ENCODE assay signal across 8 cellular contexts in the genomic region with DNA sequence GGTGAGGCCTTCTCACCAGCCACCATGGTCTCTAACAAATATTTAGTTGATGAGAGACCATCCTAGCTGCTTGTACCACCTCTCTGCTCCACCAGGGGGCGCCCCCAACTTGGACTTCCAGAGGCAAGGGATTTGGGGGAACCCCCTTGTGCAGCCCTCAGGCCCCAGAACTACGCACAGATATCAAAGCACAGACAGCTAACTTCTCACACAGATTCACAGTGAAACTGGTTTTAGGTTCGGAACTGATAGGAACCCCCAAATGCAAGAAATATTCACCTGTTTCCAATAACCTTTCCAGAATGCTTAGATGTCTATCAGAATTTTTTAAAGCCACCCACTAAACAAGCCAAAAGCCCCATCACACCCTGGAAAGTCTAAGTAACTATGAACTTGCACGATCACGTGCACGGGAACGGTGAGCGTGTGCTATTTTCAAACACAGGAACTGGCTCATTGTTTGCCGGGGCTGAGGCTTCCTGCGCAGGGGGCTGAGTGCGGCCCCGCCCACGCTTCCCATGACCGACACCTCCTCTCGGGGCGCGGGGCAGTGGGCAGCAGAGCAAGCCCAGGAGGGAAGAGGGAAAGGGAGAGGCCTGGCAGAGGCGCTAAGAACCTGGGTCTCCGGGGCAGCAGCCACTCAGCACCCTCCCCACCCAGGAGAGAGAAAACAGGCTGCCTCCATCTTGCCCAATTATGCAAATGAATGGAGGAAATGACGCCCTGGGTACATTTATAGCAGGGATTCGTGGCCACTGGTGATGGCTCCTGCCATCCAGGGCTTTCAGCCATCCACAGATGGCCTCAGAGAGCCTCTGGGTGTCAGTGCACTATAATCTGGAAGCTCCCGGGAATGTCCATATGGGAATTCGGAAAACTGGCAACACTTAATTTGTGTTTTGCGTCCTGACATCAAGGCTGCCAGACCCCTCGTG.
DNase-seq lines count a peak whose midpoint lies in the region; ATAC-seq and TF ChIP-seq lines count a peak whose summit lies in the region.

No MANE protein-coding gene starts in this region.

- peak overlapping the region; percentile 22 to 37 (median 34) for H3K4me3 ChIP-seq in Peyer's patch
- H3K4me3 ChIP-seq in foreskin fibroblast (ENCODE audit: low read depth in 1 of 2, low read length in 2 of 2) = peak overlapping the region; percentile 41 to 44
- peak overlapping the region; percentile 80 for H3K4me3 ChIP-seq in osteoblast (ENCODE audit: insufficient read depth, low read length)

- H3K4me2 ChIP-seq in osteoblast (ENCODE audit: insufficient read depth, low read length) = peak overlapping the region; percentile 84

- no peaks in the 10 kb centered on the region for H4K20me1 ChIP-seq in osteoblast (ENCODE audit: insufficient read depth, low read length)

- peak overlapping the region; percentile 83 for H2AFZ ChIP-seq in osteoblast (ENCODE audit: low read length)

- TF ChIP-seq CTCF in Peyer's patch (IDR thresholded peaks at IDR 0.05) = peak; percentile 95 to 97 (median 95)
- TF ChIP-seq CTCF in foreskin fibroblast (IDR thresholded peaks at IDR 0.05; ENCODE audit: low read depth, low read length) = peak; percentile 96
- peak; percentile 98 for TF ChIP-seq CTCF in osteoblast (IDR thresholded peaks at IDR 0.05; ENCODE audit: extremely low read depth, low read depth, low read length)

- no peaks in the 10 kb centered on the region for H3K79me2 ChIP-seq in osteoblast (ENCODE audit: insufficient read depth, low read length)

- H3K27me3 ChIP-seq in Peyer's patch (no peaks in the 10 kb centered on the region), osteoblast (ENCODE audit: insufficient read depth, low read length) (no peaks in the 10 kb centered on the region)

- TF ChIP-seq POLR2A in Peyer's patch (IDR thresholded peaks at IDR 0.05) = peak in 1 of 2 donors; percentile 12

- H3K4me1 ChIP-seq in Peyer's patch (peaks cover 0 to 31% (median 13%) of the 10 kb centered on the region in 4 donors), osteoblast (ENCODE audit: insufficient read depth, low read length) (peaks cover 10% of the 10 kb centered on the region)

- peaks cover 0 to 32% (median 0%) of the 10 kb centered on the region in 3 donors for H3K36me3 ChIP-seq in Peyer's patch
- no peaks in the 10 kb centered on the region for H3K36me3 ChIP-seq in osteoblast (ENCODE audit: insufficient read depth, low read length)

- H3K27ac ChIP-seq in Peyer's patch (peak overlapping the region; percentile 70 to 89 (median 80)), osteoblast (ENCODE audit: low read depth, low read length) (peak overlapping the region; percentile 51), temporal lobe (ENCODE audit: low read depth, low read length) (peak overlapping the region; percentile 38)

- H3K9me3 ChIP-seq in Peyer's patch (no peaks in the 10 kb centered on the region), osteoblast (ENCODE audit: low read depth, low read length) (no peaks in the 10 kb centered on the region)

- DNase-seq in DMS79 treated with DMSO at 0.1 percent for 48 hours (lab: John Stamatoyannopoulos, UW) = peak; percentile 79
- DNase-seq in HuH-7.5 (ENCODE audit: low spot score) = peak; percentile 63
- peak; percentile 89 to 96 (median 94) for DNase-seq in Peyer's patch
- DNase-seq in activated effector memory CD4-positive, alpha-beta T cell treated with Interleukin-2 at 50 U/mL for 16 hours = peak; percentile 80
- DNase-seq in foreskin fibroblast = peak; percentile 41 to 81
- DNase-seq in osteoblast (ENCODE audit: insufficient read length, low spot score, missing footprints) = peak; percentile 93

- ATAC-seq in GM21526 (IDR thresholded peaks at IDR 0.05; ENCODE audit: low FRiP score, unreplicated experiment) = peak; percentile 64

Comparison
In these comparisons a context has a peak if more than half of its experiments do, and no peak if none do; other contexts are left out.
1. Peak in every context shown above with its lines: DNase-seq, ATAC-seq, H3K4me3 ChIP-seq and H3K27ac ChIP-seq.